In the genomic region with DNA sequence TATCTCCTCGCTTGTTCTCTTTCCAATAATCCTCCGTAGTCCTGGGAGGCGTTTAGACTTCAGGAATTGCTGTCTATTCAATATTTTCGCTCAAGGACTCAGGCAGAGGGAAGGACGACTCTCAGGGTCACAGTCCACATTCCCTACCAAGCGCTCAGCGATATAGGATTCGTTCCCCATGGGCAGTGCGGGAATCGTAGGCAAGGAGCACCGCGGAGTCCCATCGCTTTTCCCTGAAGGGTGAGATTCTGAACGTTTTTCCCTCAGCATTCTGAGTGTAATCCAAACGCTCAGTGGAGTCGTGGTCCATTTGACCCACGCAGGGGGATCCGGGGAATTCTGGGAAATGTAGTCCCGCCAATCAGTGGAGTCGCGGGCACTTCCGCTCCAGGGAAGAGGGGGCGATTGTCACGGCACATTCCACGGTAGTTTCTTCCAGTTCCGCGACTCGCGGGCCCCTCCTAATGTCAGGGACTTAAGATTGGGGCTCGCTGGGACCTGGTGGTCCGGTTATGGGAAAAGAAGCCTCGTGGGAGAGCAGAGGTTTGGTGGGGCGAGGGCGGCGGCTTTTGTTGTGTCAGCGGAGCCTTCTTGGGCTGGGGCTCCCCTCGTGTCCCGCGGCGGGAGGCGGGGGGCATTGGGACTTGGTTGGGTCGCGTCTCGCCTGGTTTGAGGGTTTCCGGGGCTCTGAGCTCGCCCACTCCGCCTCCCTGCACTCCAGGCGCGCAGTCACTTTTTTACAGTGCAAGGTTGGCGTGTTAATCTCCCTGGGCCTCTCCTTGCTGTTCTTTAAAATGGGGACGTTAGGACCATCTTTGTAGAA, we compare ENCODE assay signal across 1 cellular context.
TF ChIP-seq lines count a peak whose summit lies in the region.

A gene (plus strand): TSS at position 364 of the 823 bp plus-strand sequence. CDS start 3,079 bp downstream, outside the sequence.

TF ChIP-seq in HepG2, 621 proteins besides CTCF, POLR2A, EP300 and RAD21 (continued from another document and continues in another):
- TF ChIP-seq, protein P1, sequence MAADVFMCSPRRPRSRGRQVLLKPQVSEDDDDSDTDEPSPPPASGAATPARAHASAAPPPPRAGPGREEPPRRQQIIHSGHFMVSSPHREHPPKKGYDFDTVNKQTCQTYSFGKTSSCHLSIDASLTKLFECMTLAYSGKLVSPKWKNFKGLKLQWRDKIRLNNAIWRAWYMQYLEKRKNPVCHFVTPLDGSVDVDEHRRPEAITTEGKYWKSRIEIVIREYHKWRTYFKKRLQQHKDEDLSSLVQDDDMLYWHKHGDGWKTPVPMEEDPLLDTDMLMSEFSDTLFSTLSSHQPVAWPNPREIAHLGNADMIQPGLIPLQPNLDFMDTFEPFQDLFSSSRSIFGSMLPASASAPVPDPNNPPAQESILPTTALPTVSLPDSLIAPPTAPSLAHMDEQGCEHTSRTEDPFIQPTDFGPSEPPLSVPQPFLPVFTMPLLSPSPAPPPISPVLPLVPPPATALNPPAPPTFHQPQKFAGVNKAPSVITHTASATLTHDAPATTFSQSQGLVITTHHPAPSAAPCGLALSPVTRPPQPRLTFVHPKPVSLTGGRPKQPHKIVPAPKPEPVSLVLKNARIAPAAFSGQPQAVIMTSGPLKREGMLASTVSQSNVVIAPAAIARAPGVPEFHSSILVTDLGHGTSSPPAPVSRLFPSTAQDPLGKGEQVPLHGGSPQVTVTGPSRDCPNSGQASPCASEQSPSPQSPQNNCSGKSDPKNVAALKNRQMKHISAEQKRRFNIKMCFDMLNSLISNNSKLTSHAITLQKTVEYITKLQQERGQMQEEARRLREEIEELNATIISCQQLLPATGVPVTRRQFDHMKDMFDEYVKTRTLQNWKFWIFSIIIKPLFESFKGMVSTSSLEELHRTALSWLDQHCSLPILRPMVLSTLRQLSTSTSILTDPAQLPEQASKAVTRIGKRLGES (CRISPR knock-in tag; IDR thresholded peaks at IDR 0.05; ENCODE audit: borderline replicate concordance): no peak
- TF ChIP-seq PLRG1 (conservative IDR thresholded peaks at IDR 0.05) (no peak), ZSCAN22 (CRISPR knock-in tag; IDR thresholded peaks at IDR 0.05) (no peak), MED8 (CRISPR knock-in tag; IDR thresholded peaks at IDR 0.05; ENCODE audit: insufficient replicate concordance) (no peak), ISL2 (CRISPR knock-in tag; IDR thresholded peaks at IDR 0.05) (0 out of 2 replicates have a peak, but pooled peaks have one; percentile 6), TOE1 (CRISPR knock-in tag; IDR thresholded peaks at IDR 0.05) (no peak), KLF9 (CRISPR knock-in tag; IDR thresholded peaks at IDR 0.05; ENCODE audit: low read depth) (no peak), ZFP62 (CRISPR knock-in tag; IDR thresholded peaks at IDR 0.05) (no peak), NFE2 (CRISPR knock-in tag; IDR thresholded peaks at IDR 0.05) (no peak), DMAP1 (CRISPR knock-in tag; IDR thresholded peaks at IDR 0.05) (peak; percentile 36; the same call in 1 of the 2 replicates), ERF (CRISPR knock-in tag; IDR thresholded peaks at IDR 0.05) (peak; percentile 28; the same call in 1 of the 2 replicates), FOSL2 (CRISPR knock-in tag; IDR thresholded peaks at IDR 0.05) (peak; percentile 24; the same call in 1 of the 2 replicates), ARID2 (CRISPR knock-in tag; IDR thresholded peaks at IDR 0.05; ENCODE audit: borderline replicate concordance) (no peak), CCAR2 (optimal IDR thresholded peaks at IDR 0.05; ENCODE audit: low read depth, low read length) (no peak), ZNF589 (CRISPR knock-in tag; conservative IDR thresholded peaks at IDR 0.05) (no peak)
- TF ChIP-seq, protein P2, sequence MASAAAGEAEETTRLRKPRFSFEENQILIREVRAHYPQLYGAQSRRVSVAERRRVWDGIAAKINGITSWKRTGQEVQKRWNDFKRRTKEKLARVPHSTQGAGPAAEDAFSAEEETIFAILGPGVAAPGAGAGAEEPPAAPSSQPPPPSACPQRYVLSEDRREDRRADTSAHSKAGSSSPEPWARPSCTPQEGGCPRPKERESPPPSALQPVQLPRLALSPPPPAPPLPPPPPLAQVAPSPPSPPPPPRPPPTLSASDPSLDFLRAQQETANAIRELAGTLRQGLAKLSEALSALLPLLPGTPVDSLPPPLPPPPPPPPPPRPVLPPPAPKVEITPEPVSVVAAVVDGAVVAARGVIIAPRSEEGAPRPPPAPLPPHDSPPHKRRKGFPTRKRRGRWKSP (CRISPR knock-in tag; IDR thresholded peaks at IDR 0.05): no peak; the same call in 1 of the 2 replicates
- TF ChIP-seq, protein P3, sequence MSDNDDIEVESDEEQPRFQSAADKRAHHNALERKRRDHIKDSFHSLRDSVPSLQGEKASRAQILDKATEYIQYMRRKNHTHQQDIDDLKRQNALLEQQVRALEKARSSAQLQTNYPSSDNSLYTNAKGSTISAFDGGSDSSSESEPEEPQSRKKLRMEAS (IDR thresholded peaks at IDR 0.05): peak; percentile 40
- TF ChIP-seq, protein P4, sequence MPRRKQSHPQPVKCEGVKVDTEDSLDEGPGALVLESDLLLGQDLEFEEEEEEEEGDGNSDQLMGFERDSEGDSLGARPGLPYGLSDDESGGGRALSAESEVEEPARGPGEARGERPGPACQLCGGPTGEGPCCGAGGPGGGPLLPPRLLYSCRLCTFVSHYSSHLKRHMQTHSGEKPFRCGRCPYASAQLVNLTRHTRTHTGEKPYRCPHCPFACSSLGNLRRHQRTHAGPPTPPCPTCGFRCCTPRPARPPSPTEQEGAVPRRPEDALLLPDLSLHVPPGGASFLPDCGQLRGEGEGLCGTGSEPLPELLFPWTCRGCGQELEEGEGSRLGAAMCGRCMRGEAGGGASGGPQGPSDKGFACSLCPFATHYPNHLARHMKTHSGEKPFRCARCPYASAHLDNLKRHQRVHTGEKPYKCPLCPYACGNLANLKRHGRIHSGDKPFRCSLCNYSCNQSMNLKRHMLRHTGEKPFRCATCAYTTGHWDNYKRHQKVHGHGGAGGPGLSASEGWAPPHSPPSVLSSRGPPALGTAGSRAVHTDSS (CRISPR knock-in tag; conservative IDR thresholded peaks at IDR 0.05): no peak
- TF ChIP-seq, protein P5, sequence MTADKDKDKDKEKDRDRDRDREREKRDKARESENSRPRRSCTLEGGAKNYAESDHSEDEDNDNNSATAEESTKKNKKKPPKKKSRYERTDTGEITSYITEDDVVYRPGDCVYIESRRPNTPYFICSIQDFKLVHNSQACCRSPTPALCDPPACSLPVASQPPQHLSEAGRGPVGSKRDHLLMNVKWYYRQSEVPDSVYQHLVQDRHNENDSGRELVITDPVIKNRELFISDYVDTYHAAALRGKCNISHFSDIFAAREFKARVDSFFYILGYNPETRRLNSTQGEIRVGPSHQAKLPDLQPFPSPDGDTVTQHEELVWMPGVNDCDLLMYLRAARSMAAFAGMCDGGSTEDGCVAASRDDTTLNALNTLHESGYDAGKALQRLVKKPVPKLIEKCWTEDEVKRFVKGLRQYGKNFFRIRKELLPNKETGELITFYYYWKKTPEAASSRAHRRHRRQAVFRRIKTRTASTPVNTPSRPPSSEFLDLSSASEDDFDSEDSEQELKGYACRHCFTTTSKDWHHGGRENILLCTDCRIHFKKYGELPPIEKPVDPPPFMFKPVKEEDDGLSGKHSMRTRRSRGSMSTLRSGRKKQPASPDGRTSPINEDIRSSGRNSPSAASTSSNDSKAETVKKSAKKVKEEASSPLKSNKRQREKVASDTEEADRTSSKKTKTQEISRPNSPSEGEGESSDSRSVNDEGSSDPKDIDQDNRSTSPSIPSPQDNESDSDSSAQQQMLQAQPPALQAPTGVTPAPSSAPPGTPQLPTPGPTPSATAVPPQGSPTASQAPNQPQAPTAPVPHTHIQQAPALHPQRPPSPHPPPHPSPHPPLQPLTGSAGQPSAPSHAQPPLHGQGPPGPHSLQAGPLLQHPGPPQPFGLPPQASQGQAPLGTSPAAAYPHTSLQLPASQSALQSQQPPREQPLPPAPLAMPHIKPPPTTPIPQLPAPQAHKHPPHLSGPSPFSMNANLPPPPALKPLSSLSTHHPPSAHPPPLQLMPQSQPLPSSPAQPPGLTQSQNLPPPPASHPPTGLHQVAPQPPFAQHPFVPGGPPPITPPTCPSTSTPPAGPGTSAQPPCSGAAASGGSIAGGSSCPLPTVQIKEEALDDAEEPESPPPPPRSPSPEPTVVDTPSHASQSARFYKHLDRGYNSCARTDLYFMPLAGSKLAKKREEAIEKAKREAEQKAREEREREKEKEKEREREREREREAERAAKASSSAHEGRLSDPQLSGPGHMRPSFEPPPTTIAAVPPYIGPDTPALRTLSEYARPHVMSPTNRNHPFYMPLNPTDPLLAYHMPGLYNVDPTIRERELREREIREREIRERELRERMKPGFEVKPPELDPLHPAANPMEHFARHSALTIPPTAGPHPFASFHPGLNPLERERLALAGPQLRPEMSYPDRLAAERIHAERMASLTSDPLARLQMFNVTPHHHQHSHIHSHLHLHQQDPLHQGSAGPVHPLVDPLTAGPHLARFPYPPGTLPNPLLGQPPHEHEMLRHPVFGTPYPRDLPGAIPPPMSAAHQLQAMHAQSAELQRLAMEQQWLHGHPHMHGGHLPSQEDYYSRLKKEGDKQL (CRISPR knock-in tag; IDR thresholded peaks at IDR 0.05; ENCODE audit: low read depth): no peak
- TF ChIP-seq, protein P6, sequence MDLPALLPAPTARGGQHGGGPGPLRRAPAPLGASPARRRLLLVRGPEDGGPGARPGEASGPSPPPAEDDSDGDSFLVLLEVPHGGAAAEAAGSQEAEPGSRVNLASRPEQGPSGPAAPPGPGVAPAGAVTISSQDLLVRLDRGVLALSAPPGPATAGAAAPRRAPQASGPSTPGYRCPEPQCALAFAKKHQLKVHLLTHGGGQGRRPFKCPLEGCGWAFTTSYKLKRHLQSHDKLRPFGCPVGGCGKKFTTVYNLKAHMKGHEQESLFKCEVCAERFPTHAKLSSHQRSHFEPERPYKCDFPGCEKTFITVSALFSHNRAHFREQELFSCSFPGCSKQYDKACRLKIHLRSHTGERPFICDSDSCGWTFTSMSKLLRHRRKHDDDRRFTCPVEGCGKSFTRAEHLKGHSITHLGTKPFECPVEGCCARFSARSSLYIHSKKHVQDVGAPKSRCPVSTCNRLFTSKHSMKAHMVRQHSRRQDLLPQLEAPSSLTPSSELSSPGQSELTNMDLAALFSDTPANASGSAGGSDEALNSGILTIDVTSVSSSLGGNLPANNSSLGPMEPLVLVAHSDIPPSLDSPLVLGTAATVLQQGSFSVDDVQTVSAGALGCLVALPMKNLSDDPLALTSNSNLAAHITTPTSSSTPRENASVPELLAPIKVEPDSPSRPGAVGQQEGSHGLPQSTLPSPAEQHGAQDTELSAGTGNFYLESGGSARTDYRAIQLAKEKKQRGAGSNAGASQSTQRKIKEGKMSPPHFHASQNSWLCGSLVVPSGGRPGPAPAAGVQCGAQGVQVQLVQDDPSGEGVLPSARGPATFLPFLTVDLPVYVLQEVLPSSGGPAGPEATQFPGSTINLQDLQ (CRISPR knock-in tag; IDR thresholded peaks at IDR 0.05): no peak
- TF ChIP-seq, protein P7, sequence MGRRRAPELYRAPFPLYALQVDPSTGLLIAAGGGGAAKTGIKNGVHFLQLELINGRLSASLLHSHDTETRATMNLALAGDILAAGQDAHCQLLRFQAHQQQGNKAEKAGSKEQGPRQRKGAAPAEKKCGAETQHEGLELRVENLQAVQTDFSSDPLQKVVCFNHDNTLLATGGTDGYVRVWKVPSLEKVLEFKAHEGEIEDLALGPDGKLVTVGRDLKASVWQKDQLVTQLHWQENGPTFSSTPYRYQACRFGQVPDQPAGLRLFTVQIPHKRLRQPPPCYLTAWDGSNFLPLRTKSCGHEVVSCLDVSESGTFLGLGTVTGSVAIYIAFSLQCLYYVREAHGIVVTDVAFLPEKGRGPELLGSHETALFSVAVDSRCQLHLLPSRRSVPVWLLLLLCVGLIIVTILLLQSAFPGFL (CRISPR knock-in tag; IDR thresholded peaks at IDR 0.05): no peak
- TF ChIP-seq, protein P8, sequence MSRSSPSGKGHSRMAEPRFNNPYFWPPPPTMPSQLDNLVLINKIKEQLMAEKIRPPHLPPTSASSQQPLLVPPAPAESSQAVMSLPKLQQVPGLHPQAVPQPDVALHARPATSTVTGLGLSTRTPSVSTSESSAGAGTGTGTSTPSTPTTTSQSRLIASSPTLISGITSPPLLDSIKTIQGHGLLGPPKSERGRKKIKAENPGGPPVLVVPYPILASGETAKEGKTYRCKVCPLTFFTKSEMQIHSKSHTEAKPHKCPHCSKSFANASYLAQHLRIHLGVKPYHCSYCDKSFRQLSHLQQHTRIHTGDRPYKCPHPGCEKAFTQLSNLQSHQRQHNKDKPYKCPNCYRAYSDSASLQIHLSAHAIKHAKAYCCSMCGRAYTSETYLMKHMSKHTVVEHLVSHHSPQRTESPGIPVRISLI (CRISPR knock-in tag; IDR thresholded peaks at IDR 0.05; ENCODE audit: borderline replicate concordance): no peak
- TF ChIP-seq, protein P9, sequence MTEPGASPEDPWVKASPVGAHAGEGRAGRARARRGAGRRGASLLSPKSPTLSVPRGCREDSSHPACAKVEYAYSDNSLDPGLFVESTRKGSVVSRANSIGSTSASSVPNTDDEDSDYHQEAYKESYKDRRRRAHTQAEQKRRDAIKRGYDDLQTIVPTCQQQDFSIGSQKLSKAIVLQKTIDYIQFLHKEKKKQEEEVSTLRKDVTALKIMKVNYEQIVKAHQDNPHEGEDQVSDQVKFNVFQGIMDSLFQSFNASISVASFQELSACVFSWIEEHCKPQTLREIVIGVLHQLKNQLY (CRISPR knock-in tag; IDR thresholded peaks at IDR 0.05): no peak; the same call in 1 of the 2 replicates
- TF ChIP-seq, protein P10, sequence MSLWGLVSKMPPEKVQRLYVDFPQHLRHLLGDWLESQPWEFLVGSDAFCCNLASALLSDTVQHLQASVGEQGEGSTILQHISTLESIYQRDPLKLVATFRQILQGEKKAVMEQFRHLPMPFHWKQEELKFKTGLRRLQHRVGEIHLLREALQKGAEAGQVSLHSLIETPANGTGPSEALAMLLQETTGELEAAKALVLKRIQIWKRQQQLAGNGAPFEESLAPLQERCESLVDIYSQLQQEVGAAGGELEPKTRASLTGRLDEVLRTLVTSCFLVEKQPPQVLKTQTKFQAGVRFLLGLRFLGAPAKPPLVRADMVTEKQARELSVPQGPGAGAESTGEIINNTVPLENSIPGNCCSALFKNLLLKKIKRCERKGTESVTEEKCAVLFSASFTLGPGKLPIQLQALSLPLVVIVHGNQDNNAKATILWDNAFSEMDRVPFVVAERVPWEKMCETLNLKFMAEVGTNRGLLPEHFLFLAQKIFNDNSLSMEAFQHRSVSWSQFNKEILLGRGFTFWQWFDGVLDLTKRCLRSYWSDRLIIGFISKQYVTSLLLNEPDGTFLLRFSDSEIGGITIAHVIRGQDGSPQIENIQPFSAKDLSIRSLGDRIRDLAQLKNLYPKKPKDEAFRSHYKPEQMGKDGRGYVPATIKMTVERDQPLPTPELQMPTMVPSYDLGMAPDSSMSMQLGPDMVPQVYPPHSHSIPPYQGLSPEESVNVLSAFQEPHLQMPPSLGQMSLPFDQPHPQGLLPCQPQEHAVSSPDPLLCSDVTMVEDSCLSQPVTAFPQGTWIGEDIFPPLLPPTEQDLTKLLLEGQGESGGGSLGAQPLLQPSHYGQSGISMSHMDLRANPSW (CRISPR knock-in tag; IDR thresholded peaks at IDR 0.05; ENCODE audit: borderline replicate concordance): no peak
- TF ChIP-seq, protein P11, sequence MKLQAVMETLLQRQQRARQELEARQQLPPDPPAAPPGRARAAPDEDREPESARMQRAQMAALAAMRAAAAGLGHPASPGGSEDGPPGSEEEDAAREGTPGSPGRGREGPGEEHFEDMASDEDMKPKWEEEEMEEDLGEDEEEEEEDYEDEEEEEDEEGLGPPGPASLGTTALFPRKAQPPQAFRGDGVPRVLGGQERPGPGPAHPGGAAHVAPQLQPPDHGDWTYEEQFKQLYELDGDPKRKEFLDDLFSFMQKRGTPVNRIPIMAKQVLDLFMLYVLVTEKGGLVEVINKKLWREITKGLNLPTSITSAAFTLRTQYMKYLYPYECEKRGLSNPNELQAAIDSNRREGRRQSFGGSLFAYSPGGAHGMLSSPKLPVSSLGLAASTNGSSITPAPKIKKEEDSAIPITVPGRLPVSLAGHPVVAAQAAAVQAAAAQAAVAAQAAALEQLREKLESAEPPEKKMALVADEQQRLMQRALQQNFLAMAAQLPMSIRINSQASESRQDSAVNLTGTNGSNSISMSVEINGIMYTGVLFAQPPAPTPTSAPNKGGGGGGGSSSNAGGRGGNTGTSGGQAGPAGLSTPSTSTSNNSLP (IDR thresholded peaks at IDR 0.05; ENCODE audit: low read depth, low read length): no peak
